27 cellular contexts compared by ENCODE assay signal in genomic region chr11:27838674-27839073, GRCh38.
"Had no signal": no experiment of that assay in that cellular context is flagged by ENCODE, and none has a peak within 500 bp of the region (broad histone marks: within the 10 kb centered on the region; RNA-seq: fewer than 3 reads in every experiment).

No MANE protein-coding gene starts in this region.

- H3K27me3 ChIP-seq: gastroesophageal sphincter, hepatocyte, left lung, ovary, suprapubic skin, transverse colon, upper lobe of right lung, uterus had no signal

- H3K4me3 ChIP-seq: dorsolateral prefrontal cortex, gastroesophageal sphincter, heart left ventricle, hepatocyte, left lung, ovary, psoas muscle, suprapubic skin, transverse colon, upper lobe of right lung, uterus had no signal

- H3K36me3 ChIP-seq: gastroesophageal sphincter, heart left ventricle, left lung, ovary, suprapubic skin, transverse colon, upper lobe of right lung, uterus had no signal

- H3K4me1 ChIP-seq: foreskin keratinocyte, gastroesophageal sphincter, heart left ventricle, left lung, psoas muscle, suprapubic skin, transverse colon, upper lobe of right lung, uterus had no signal

- H3K9me3 ChIP-seq: ovary, psoas muscle, suprapubic skin, transverse colon, upper lobe of right lung, uterus had no signal

- DNase-seq: dorsolateral prefrontal cortex; effector CD4-positive, alpha-beta T cell; heart left ventricle; kidney; left lung; midbrain; naive thymus-derived CD4-positive, alpha-beta T cell; nucleus accumbens; ovary; posterior cingulate gyrus; psoas muscle; right cardiac atrium; small intestine; stimulated activated CD4-positive, alpha-beta T cell treated with anti-CD3 and anti-CD28 coated beads, Interleukin-15, amount 100 ng/mL, for 24 hours; stimulated activated CD4-positive, alpha-beta T cell treated with anti-CD3 and anti-CD28 coated beads, Interleukin-4, amount 100 ng/mL, for 1 hour; stimulated activated CD8-positive, alpha-beta memory T cell treated with anti-CD3 and anti-CD28 coated beads, Interleukin-4, amount 100 ng/mL, for 48 hours; stimulated activated naive CD4-positive, alpha-beta T cell; stimulated activated naive CD8-positive, alpha-beta T cell treated with anti-CD3 and anti-CD28 coated beads, Interleukin-15, amount 100 ng/mL, for 72 hours; transverse colon; upper lobe of right lung; uterus had no signal

- H2AFZ ChIP-seq: hepatocyte had no signal

- ATAC-seq: esophagus mucosa; gastroesophageal sphincter; heart left ventricle; left lung; naive thymus-derived CD4-positive, alpha-beta T cell; psoas muscle; right cardiac atrium; stimulated activated naive CD8-positive, alpha-beta T cell treated with anti-CD3 and anti-CD28 coated beads, Interleukin-15, amount 100 ng/mL, for 72 hours; upper lobe of right lung had no signal

- H3K4me2 ChIP-seq: hepatocyte had no signal

- H3K27ac ChIP-seq: dorsolateral prefrontal cortex, epithelial cell of prostate, foreskin keratinocyte, gastroesophageal sphincter, heart left ventricle, hepatocyte, left lung, ovary, psoas muscle, suprapubic skin, transverse colon, upper lobe of right lung, uterus had no signal

- H3K79me2 ChIP-seq: hepatocyte had no signal
